Comparison of ENCODE assay signal across 23 cellular contexts in the genomic region with DNA sequence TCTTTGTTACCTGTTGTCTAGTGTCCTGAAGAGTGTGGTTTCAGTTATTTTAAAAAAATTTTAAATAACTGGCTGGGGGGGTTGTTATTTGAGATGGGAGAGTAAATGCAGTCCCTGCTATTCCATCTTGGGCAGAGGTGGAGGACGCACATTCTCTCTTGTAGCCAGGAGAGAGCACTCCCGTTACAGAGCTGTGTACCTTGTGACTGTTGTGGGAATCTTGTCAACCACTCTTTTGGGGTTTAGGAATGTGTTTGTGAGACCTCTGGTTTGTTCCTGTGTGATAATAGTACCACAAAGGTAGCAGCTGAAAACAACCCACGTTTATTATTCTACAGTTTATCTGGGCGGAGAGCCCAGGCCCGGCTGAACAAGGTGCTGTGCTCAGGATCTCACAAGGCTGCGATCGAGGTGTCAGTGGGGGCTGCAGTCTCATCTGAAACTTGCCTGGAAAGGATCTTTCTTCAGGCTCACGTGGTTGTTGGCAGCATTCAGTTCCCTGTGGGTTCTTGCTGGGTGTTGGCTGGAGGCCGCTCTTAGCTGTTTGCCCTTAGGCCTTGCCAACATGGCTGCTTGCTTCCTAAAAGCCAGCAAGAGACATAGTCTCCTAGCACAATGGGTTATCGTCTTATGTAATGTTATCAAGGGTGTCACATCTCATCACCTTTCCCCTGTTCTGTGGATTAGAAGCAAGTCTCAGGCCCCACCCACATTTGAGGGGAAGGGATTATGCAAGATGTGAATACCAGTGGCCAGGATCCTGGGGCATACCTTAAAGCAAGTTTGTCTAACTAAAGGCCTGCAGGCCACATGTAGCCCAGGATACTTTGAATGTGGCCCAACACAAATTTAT. TPM values are rescaled to one million over a fixed set of nuclear protein-coding genes. Genes with fewer than 3 reads are reported as not detected.
DNase-seq lines count a peak whose midpoint lies in the region; ATAC-seq and TF ChIP-seq lines count a peak whose summit lies in the region.
"Had no signal": no experiment of that assay in that cellular context is flagged by ENCODE, and none has a peak within 500 bp of the region (broad histone marks: within the 10 kb centered on the region; RNA-seq: fewer than 3 reads in every experiment).

No MANE protein-coding gene starts in this region.

- H3K27ac ChIP-seq in uterus: peak overlapping the region in 1 of 2 donors; percentile 13
- H3K27ac ChIP-seq: epithelial cell of prostate, gastrocnemius medialis, psoas muscle had no signal

- ATAC-seq in left ventricle myocardium superior (peak; percentile 42), sciatic nerve (peak; percentile 24)
- ATAC-seq: activated CD8-positive, alpha-beta T cell treated with anti-CD3 and anti-CD28 coated beads for 36 hours; activated naive CD4-positive, alpha-beta T cell treated with anti-CD3 and anti-CD28 coated beads, Interleukin-2, amount 50 U/mL, for 72 hours; gastrocnemius medialis; HCT116 had no signal

- TF ChIP-seq CTCF in uterus (IDR thresholded peaks at IDR 0.05): no peak

- H3K4me3 Mint-ChIP-seq in activated T-cell treated with anti-CD3 and anti-CD28 coated beads, Interleukin-2, amount 50 U/mL, for 24 hours: no peak overlapping the region
- H3K4me3 Mint-ChIP-seq: activated CD8-positive, alpha-beta T cell treated with anti-CD3 and anti-CD28 coated beads for 36 hours; brain; mesothelial cell of epicardium; neural crest cell had no signal

- intact Hi-C loops in left ventricle myocardium superior (cut with micrococcal nuclease): no loop called here
- intact Hi-C loops in sciatic nerve (cut with DNase I): no loop called here
- intact Hi-C loops in uterus (cut with DNase I; ENCODE audit: low total_unique reads): no loop called here

- peaks cover 99% of the 10 kb centered on the region for H3K36me3 Mint-ChIP-seq in activated T-cell treated with anti-CD3 and anti-CD28 coated beads, Interleukin-2, amount 50 U/mL, for 24 hours (ENCODE audit: low read depth)

- no peaks in the 10 kb centered on the region for H3K36me3 ChIP-seq in uterus

- no peak overlapping the region for H3K27ac Mint-ChIP-seq in activated T-cell treated with anti-CD3 and anti-CD28 coated beads, Interleukin-2, amount 50 U/mL, for 24 hours
- H3K27ac Mint-ChIP-seq: activated CD8-positive, alpha-beta T cell treated with anti-CD3 and anti-CD28 coated beads for 36 hours; activated naive CD4-positive, alpha-beta T cell treated with anti-CD3 and anti-CD28 coated beads, Interleukin-2, amount 50 U/mL, for 72 hours; brain; mesothelial cell of epicardium had no signal

- no peaks in the 10 kb centered on the region for H3K27me3 ChIP-seq in uterus
- H3K27me3 ChIP-seq: gastrocnemius medialis had no signal

- TF ChIP-seq POLR2A in erythroblast (IDR thresholded peaks at IDR 0.05; ENCODE audit: low read length) (no peak), uterus (IDR thresholded peaks at IDR 0.05) (no peak)

- H3K9me3 ChIP-seq in uterus: peaks cover 0 to 12% of the 10 kb centered on the region in 2 donors

- H3K4me1 ChIP-seq in uterus: no peaks in the 10 kb centered on the region

- H3K27me3 Mint-ChIP-seq in activated T-cell treated with anti-CD3 and anti-CD28 coated beads, Interleukin-2, amount 50 U/mL, for 24 hours: no peaks in the 10 kb centered on the region
- H3K27me3 Mint-ChIP-seq: activated CD8-positive, alpha-beta T cell treated with anti-CD3 and anti-CD28 coated beads for 36 hours had no signal

- DNase-seq in GF-D8 (lab: John Stamatoyannopoulos, UW) (peak; percentile 19), astrocyte of the hippocampus (ENCODE audit: low read depth, low spot score) (peak; percentile 53), left ventricle myocardium superior (no peak), sciatic nerve (ENCODE audit: low spot score) (no peak), LoVo (ENCODE audit: low spot score) (no peak), erythroblast (lab: John Stamatoyannopoulos, UW) (no peak), uterus (no peak)
- DNase-seq in activated T-cell treated with anti-CD3 and anti-CD28 coated beads, Interleukin-2, amount 50 U/mL, for 24 hours: no peak
- DNase-seq: activated CD8-positive, alpha-beta T cell treated with anti-CD3 and anti-CD28 coated beads for 36 hours; gastrocnemius medialis; Kasumi-1; NCI-H1417 treated with DMSO at 0.1 percent for 48 hours; NCI-H526 treated with DMSO at 0.1 percent for 48 hours; psoas muscle; stimulated activated CD4-positive, alpha-beta T cell treated with anti-CD3 and anti-CD28 coated beads, Interleukin-4, amount 100 ng/mL, for 4 hours; T1000 had no signal

- no peak overlapping the region for H3K4me3 ChIP-seq in uterus
- H3K4me3 ChIP-seq: gastrocnemius medialis, psoas muscle had no signal

- H3K9me3 Mint-ChIP-seq in activated T-cell treated with anti-CD3 and anti-CD28 coated beads, Interleukin-2, amount 50 U/mL, for 24 hours: peaks cover 19% of the 10 kb centered on the region

- H3K4me1 Mint-ChIP-seq in activated T-cell treated with anti-CD3 and anti-CD28 coated beads, Interleukin-2, amount 50 U/mL, for 24 hours (ENCODE audit: low read depth): no peaks in the 10 kb centered on the region
- H3K4me1 Mint-ChIP-seq: brain, mesothelial cell of epicardium, neural crest cell had no signal

RNA-seq across cellular contexts. Expression of a gene that starts 20.6 kb away (rescaled TPM):
- 14.7 TPM for total RNA-seq in left ventricle myocardium superior
- total RNA-seq in sciatic nerve: 27.0 TPM
- 10 to 100 TPM in 3 of 4 donors, under 1 TPM in 1; 0.88 to 38.5 (median 19.9) TPM for total RNA-seq in uterus

RNA-seq across cellular contexts. Expression of a gene that starts 20.7 kb away (rescaled TPM):
- total RNA-seq in left ventricle myocardium superior (106 TPM), sciatic nerve (30.7 TPM), uterus (10 to 100 TPM; 29.2 to 52.7 (median 36.9) TPM)

RNA-seq across cellular contexts. Expression of a gene that starts 56.5 kb away (rescaled TPM):
- total RNA-seq in left ventricle myocardium superior (not detected), sciatic nerve (not detected), uterus (under 1 TPM in 1 of 4 donors, not detected in 3; 0.41 TPM)
- total RNA-seq: activated CD8-positive, alpha-beta T cell treated with anti-CD3 and anti-CD28 coated beads for 36 hours; activated naive CD4-positive, alpha-beta T cell treated with anti-CD3 and anti-CD28 coated beads, Interleukin-2, amount 50 U/mL, for 72 hours; dermis microvascular lymphatic vessel endothelial cell; gastrocnemius medialis; mesothelial cell of epicardium; neural crest cell; psoas muscle had no signal

Comparison
In these comparisons a context has a peak if more than half of its experiments do, and no peak if none do; other contexts are left out.
1. DNase-seq: peak in GF-D8 (single experiment) and astrocyte of the hippocampus (single experiment); none in left ventricle myocardium superior (single experiment), sciatic nerve (single experiment), LoVo (single experiment), activated T-cell treated with anti-CD3 and anti-CD28 coated beads, Interleukin-2, amount 50 U/mL, for 24 hours (single experiment), erythroblast (0 of 2) and uterus (0 of 2).